Comparison of ENCODE assay signal across 8 cellular contexts in the genomic region with DNA sequence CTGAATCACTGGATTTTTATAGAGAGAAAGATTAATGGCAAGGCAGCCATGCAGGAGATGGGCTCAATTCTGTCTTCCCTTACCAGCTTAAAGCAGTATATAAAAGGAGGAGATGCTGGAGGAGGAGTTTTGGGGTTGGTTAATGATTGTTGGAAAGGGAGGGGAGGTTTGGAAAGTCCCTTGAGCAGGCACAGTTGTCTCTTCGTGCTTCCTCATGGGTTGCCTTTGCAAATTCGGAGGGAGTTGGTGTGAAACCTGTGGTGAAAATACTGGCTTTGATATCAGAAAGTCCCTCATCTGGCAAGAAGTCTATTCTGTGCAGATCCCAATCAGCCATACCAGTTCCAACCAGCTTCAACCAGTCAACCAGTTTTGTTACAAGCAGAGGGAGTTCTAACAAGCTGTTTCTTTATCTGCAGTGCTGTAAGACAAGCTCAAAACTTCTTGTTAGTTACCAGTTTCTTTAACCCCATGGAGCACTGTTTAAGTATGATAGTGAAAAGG.
A peak's percentile ranks its signal among the peaks of the same experiment; 100 is the strongest.
DNase-seq lines count a peak whose midpoint lies in the region; ATAC-seq, FAIRE-seq and TF ChIP-seq lines count a peak whose summit lies in the region.

No MANE protein-coding gene starts in this region.

- H3K27ac ChIP-seq in pancreas (peak overlapping the region in 2 of 4 donors; percentile 2 to 34), Peyer's patch (no peak overlapping the region), breast epithelium (no peak overlapping the region)

- H3K4me1 Mint-ChIP-seq in activated CD8-positive, alpha-beta T cell treated with anti-CD3 and anti-CD28 coated beads, Interleukin-2, amount 10 ng/mL, durations not matched to agents 7 days and 5 days (ENCODE audit: low read depth) = peaks cover 46% of the 10 kb centered on the region

- ATAC-seq in GM19043 (IDR thresholded peaks at IDR 0.05; ENCODE audit: low read depth, unreplicated experiment) (peak; percentile 67), HG02938 (IDR thresholded peaks at IDR 0.05; ENCODE audit: unreplicated experiment) (peak; percentile 60), pancreas (peak; percentile 61 to 94 (median 90))
- ATAC-seq in activated CD8-positive, alpha-beta T cell treated with anti-CD3 and anti-CD28 coated beads, Interleukin-2, amount 10 ng/mL, durations not matched to agents 7 days and 5 days = peak; percentile 81

- H3K36me3 Mint-ChIP-seq in activated CD8-positive, alpha-beta T cell treated with anti-CD3 and anti-CD28 coated beads, Interleukin-2, amount 10 ng/mL, durations not matched to agents 7 days and 5 days (ENCODE audit: low read depth) = peaks cover 61% of the 10 kb centered on the region

- FAIRE-seq in pancreas (lab: Jason Lieb, UNC) = no peak

- H3K36me3 ChIP-seq in pancreas = peaks cover 0 to 9% (median 0%) of the 10 kb centered on the region in 3 donors
- H3K36me3 ChIP-seq in Peyer's patch = peaks cover 0 to 25% (median 0%) of the 10 kb centered on the region in 3 donors
- no peaks in the 10 kb centered on the region for H3K36me3 ChIP-seq in breast epithelium

- 11% methylated on average over 2 of the region's 2 CpGs for WGBS in pancreas, 2 donors

- H3K9me3 ChIP-seq in pancreas = peaks cover 0 to 3% (median 0%) of the 10 kb centered on the region in 4 donors
- no peaks in the 10 kb centered on the region for H3K9me3 ChIP-seq in Peyer's patch
- H3K9me3 ChIP-seq in breast epithelium = peaks cover 0 to 11% of the 10 kb centered on the region in 2 donors

- H3K27ac Mint-ChIP-seq in activated CD8-positive, alpha-beta T cell treated with anti-CD3 and anti-CD28 coated beads, Interleukin-2, amount 10 ng/mL, durations not matched to agents 7 days and 5 days = peak overlapping the region; percentile 48

- H3K4me1 ChIP-seq in pancreas (peaks cover 0 to 9% (median 8%) of the 10 kb centered on the region in 3 donors), Peyer's patch (peaks cover 0 to 3% (median 0%) of the 10 kb centered on the region in 4 donors), breast epithelium (no peaks in the 10 kb centered on the region)

- H3K4me3 ChIP-seq in pancreas = no peak overlapping the region
- H3K4me3 ChIP-seq in Peyer's patch = no peak overlapping the region
- H3K4me3 ChIP-seq in breast epithelium = no peak overlapping the region

- TF ChIP-seq CTCF in pancreas (IDR thresholded peaks at IDR 0.05) = no peak
- TF ChIP-seq CTCF in Peyer's patch (IDR thresholded peaks at IDR 0.05) = no peak
- TF ChIP-seq CTCF in breast epithelium (IDR thresholded peaks at IDR 0.05) = no peak

- no peaks in the 10 kb centered on the region for H3K27me3 Mint-ChIP-seq in activated CD8-positive, alpha-beta T cell treated with anti-CD3 and anti-CD28 coated beads, Interleukin-2, amount 10 ng/mL, durations not matched to agents 7 days and 5 days (ENCODE audit: low read depth)

- H3K27me3 ChIP-seq in pancreas (no peaks in the 10 kb centered on the region), Peyer's patch (no peaks in the 10 kb centered on the region), breast epithelium (no peaks in the 10 kb centered on the region)

- CTCF ChIA-PET in activated CD8-positive, alpha-beta T cell treated with anti-CD3 and anti-CD28 coated beads, Interleukin-2, amount 10 ng/mL, durations not matched to agents 7 days and 5 days (lab: Charles Lee) = interaction anchor here (1.1 to 1.4 kb wide), 3 partner anchors 8 to 15 kb away, joined by 4 to 5 read pairs (median 5); no protein-coding TSS in a partner anchor

- peak; percentile 51 for DNase-seq in activated CD8-positive, alpha-beta T cell treated with anti-CD3 and anti-CD28 coated beads, Interleukin-2, amount 10 ng/mL, durations not matched to agents 7 days and 5 days
- DNase-seq in pancreas = peak in 1 of 6 donors; percentile 59
- no peak for DNase-seq in head of caudate nucleus
- no peak for DNase-seq in NCI-H187 (lab: John Stamatoyannopoulos, UW)
- DNase-seq in Peyer's patch = no peak
- DNase-seq in breast epithelium (ENCODE audit: low spot score in 2 of 2) = no peak

- intact Hi-C loops in pancreas (cut with DNase I) (no loop called here), head of caudate nucleus (cut with DNase I) (no loop called here), breast epithelium (cut with DNase I; ENCODE audit: low total_unique reads) (no loop called here)

- TF ChIP-seq POLR2A in Peyer's patch (IDR thresholded peaks at IDR 0.05) = no peak
- TF ChIP-seq POLR2A in breast epithelium (IDR thresholded peaks at IDR 0.05) = no peak

- H3K4me3 Mint-ChIP-seq in activated CD8-positive, alpha-beta T cell treated with anti-CD3 and anti-CD28 coated beads, Interleukin-2, amount 10 ng/mL, durations not matched to agents 7 days and 5 days = no peak overlapping the region

- POLR2A ChIA-PET in activated CD8-positive, alpha-beta T cell treated with anti-CD3 and anti-CD28 coated beads, Interleukin-2, amount 10 ng/mL, durations not matched to agents 7 days and 5 days (lab: Charles Lee) = interaction anchor here (1.2 kb wide), 1 partner anchor 17 kb away, joined by 4 read pairs; no protein-coding TSS in a partner anchor

- peaks cover 25% of the 10 kb centered on the region for H3K9me3 Mint-ChIP-seq in activated CD8-positive, alpha-beta T cell treated with anti-CD3 and anti-CD28 coated beads, Interleukin-2, amount 10 ng/mL, durations not matched to agents 7 days and 5 days (ENCODE audit: insufficient read depth)
